In the genomic region with DNA sequence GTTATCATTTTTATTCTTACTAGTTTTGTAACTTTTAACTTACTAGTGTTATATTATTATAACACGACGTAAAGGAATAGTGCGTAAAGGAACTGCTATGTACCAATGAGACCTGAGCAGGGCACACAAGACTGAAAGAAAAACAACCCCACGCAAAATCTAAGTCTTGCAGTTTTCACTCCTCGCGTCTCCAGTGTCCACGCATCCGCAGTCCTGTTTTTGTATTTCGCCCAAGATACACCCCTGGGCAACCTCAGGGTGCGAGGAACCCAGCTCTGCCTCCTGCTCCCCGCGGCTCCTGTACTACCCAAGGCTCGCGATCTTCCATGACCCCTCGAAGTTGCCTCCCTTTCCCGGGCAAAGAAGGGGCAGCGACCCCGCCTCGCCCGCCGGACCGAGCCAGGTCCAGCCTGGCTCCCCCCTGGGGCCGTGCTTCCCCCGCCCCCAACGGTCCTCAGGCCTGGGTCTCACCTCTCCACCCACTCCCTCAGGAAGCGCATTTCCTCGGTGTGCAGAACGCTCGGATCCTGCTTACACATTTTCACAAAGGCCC, we compare ENCODE assay signal across 1 cellular context.
TF ChIP-seq lines count a peak whose summit lies in the region.

No MANE protein-coding gene starts in this region.

TF ChIP-seq in H1, 55 proteins besides CTCF, POLR2A, EP300 and RAD21:
- 0 out of 2 replicates have a peak, but pooled peaks have one; percentile 81 for TF ChIP-seq PHF8 (conservative IDR thresholded peaks at IDR 0.05; ENCODE audit: low read depth, low read length)
- TF ChIP-seq HDAC2 (IDR thresholded peaks at IDR 0.05; ENCODE audit: borderline replicate concordance in 1 of 2, low read depth in 2 of 2, low read length in 2 of 2), result peak in 1 of 2 experiments; percentile 22; a peak in 1 of 4 replicates
- no peak for TF ChIP-seq JUN (IDR thresholded peaks at IDR 0.05; ENCODE audit: low read depth, low read length)
- TF ChIP-seq BACH1 (IDR thresholded peaks at IDR 0.05; ENCODE audit: low read length), result 0 out of 2 replicates have a peak, but pooled peaks have one; percentile 4
- no peak for TF ChIP-seq NRF1 (IDR thresholded peaks at IDR 0.05; ENCODE audit: low read depth, low read length)
- peak; percentile 58 for TF ChIP-seq ASH2L (IDR thresholded peaks at IDR 0.05; ENCODE audit: low read length)
- TF ChIP-seq TAF1 (IDR thresholded peaks at IDR 0.05; ENCODE audit: low read depth, low read length), result no peak; the same call in 1 of the 2 replicates
